ENCODE assay signal across 16 cellular contexts in genomic region chr9:129331772-129332512, GRCh38.
A peak's percentile ranks its signal among the peaks of the same experiment; 100 is the strongest.
DNase-seq lines count a peak whose midpoint lies in the region; ATAC-seq and TF ChIP-seq lines count a peak whose summit lies in the region.
"Had no signal": no experiment of that assay in that cellular context is flagged by ENCODE, and none has a peak within 500 bp of the region (broad histone marks: within the 10 kb centered on the region; RNA-seq: fewer than 3 reads in every experiment).

No MANE protein-coding gene starts in this region.

- no peaks in the 10 kb centered on the region for H3K36me3 ChIP-seq in upper lobe of right lung
- H3K36me3 ChIP-seq: brain microvascular endothelial cell had no signal

- no peak for ATAC-seq in upper lobe of right lung
- ATAC-seq: activated T-cell treated with anti-CD3 and anti-CD28 coated beads, Interleukin-2, amount 50 U/mL, for 4 hours had no signal

- peaks cover 3% of the 10 kb centered on the region for H3K9me3 ChIP-seq in upper lobe of right lung

- TF ChIP-seq CTCF in dorsolateral prefrontal cortex (IDR thresholded peaks at IDR 0.05 in 54 of 56, conservative IDR thresholded peaks at IDR 0.05 in 2 of 56; ENCODE audit: low read depth in 1 of 56, partially characterized antibody in 56 of 56) (no peak), nephron (IDR thresholded peaks at IDR 0.05; ENCODE audit: unreplicated experiment in 3 of 3) (no peak), upper lobe of right lung (IDR thresholded peaks at IDR 0.05) (no peak)

- no peak overlapping the region for H3K4me3 ChIP-seq in dorsolateral prefrontal cortex
- H3K4me3 ChIP-seq in upper lobe of right lung, result no peak overlapping the region

- peak overlapping the region; percentile 36 for H3K27ac Mint-ChIP-seq in activated naive CD8-positive, alpha-beta T cell
- no peak overlapping the region for H3K27ac Mint-ChIP-seq in activated naive CD8-positive, alpha-beta T cell treated with anti-CD3 and anti-CD28 coated beads for 36 hours
- H3K27ac Mint-ChIP-seq in nephron, result peak overlapping the region in 2 of 3 experiments; percentile 96 to 98

- H3K27ac ChIP-seq in dorsolateral prefrontal cortex, result peak overlapping the region in 32 of 59 donors; percentile 6 to 88 (median 50)
- peak overlapping the region; percentile 55 for H3K27ac ChIP-seq in upper lobe of right lung
- H3K27ac ChIP-seq: brain microvascular endothelial cell had no signal

- no peaks in the 10 kb centered on the region for H3K36me3 Mint-ChIP-seq in activated naive CD8-positive, alpha-beta T cell
- peaks cover 10% of the 10 kb centered on the region for H3K36me3 Mint-ChIP-seq in activated naive CD8-positive, alpha-beta T cell treated with anti-CD3 and anti-CD28 coated beads for 36 hours
- no peaks in the 10 kb centered on the region for H3K36me3 Mint-ChIP-seq in nephron (ENCODE audit: low read depth)

- no peak for DNase-seq in activated naive CD8-positive, alpha-beta T cell treated with anti-CD3 and anti-CD28 coated beads for 36 hours
- DNase-seq in dorsolateral prefrontal cortex (no peak), upper lobe of right lung (no peak), DMS153 (lab: John Stamatoyannopoulos, UW) (no peak), inferior parietal cortex (ENCODE audit: extremely low spot score) (no peak), OCI-M2 (lab: John Stamatoyannopoulos, UW; ENCODE audit: unreplicated experiment) (no peak)
- DNase-seq: activated CD4-positive, CD25-positive, alpha-beta regulatory T cell; activated T-cell treated with anti-CD3 and anti-CD28 coated beads, Interleukin-2, amount 50 U/mL, for 4 hours; brain microvascular endothelial cell; islet precursor cell; NCI-H510A treated with DMSO at 0.1 percent for 48 hours; nucleus accumbens; stimulated activated CD4-positive, alpha-beta T cell treated with anti-CD3 and anti-CD28 coated beads, Interleukin-2, amount 100 ng/mL, for 24 hours; stimulated activated naive CD4-positive, alpha-beta T cell had no signal

- peaks cover 6% of the 10 kb centered on the region for H3K9me3 Mint-ChIP-seq in activated naive CD8-positive, alpha-beta T cell (ENCODE audit: low read depth)
- peaks cover 15% of the 10 kb centered on the region for H3K9me3 Mint-ChIP-seq in activated naive CD8-positive, alpha-beta T cell treated with anti-CD3 and anti-CD28 coated beads for 36 hours
- H3K9me3 Mint-ChIP-seq in nephron, result no peaks in the 10 kb centered on the region

- H3K4me1 ChIP-seq in upper lobe of right lung, result peaks cover 47% of the 10 kb centered on the region

- H3K27me3 ChIP-seq in dorsolateral prefrontal cortex (no peaks in the 10 kb centered on the region), upper lobe of right lung (no peaks in the 10 kb centered on the region)
- H3K27me3 ChIP-seq: brain microvascular endothelial cell had no signal

- H3K4me3 Mint-ChIP-seq in activated naive CD8-positive, alpha-beta T cell, result no peak overlapping the region
- H3K4me3 Mint-ChIP-seq in activated naive CD8-positive, alpha-beta T cell treated with anti-CD3 and anti-CD28 coated beads for 36 hours, result no peak overlapping the region
- no peak overlapping the region for H3K4me3 Mint-ChIP-seq in nephron
- H3K4me3 Mint-ChIP-seq: activated T-cell treated with anti-CD3 and anti-CD28 coated beads, Interleukin-2, amount 50 U/mL, for 4 hours had no signal

- H3K4me1 Mint-ChIP-seq in activated naive CD8-positive, alpha-beta T cell (ENCODE audit: low read depth), result peaks cover 43% of the 10 kb centered on the region
- peaks cover 31% of the 10 kb centered on the region for H3K4me1 Mint-ChIP-seq in activated naive CD8-positive, alpha-beta T cell treated with anti-CD3 and anti-CD28 coated beads for 36 hours
- H3K4me1 Mint-ChIP-seq in nephron, result peaks cover 66% of the 10 kb centered on the region

- intact Hi-C loops in dorsolateral prefrontal cortex (cut with DNase I), result no loop called here
- intact Hi-C loops in upper lobe of right lung (cut with DNase I), result no loop called here

- H3K27me3 Mint-ChIP-seq in activated naive CD8-positive, alpha-beta T cell, result no peaks in the 10 kb centered on the region
- no peaks in the 10 kb centered on the region for H3K27me3 Mint-ChIP-seq in activated naive CD8-positive, alpha-beta T cell treated with anti-CD3 and anti-CD28 coated beads for 36 hours
- no peaks in the 10 kb centered on the region for H3K27me3 Mint-ChIP-seq in nephron (ENCODE audit: low read depth)
